ENCODE assay signal across 8 cellular contexts in genomic region chr1:168225476-168226190, GRCh38. TPM values are rescaled to one million over a fixed set of nuclear protein-coding genes. Genes with fewer than 3 reads are reported as not detected.
DNase-seq lines count a peak whose midpoint lies in the region; TF ChIP-seq lines count a peak whose summit lies in the region.

SFT2D2 (plus strand) TSS chr1:168226004; CDS start chr1:168226080, 76 bp downstream.

- H3K9me2 ChIP-seq in GM23248 (ENCODE audit: insufficient read depth), result no peaks in the 10 kb centered on the region

- peak within 1 kb of the TSS; percentile 99 for H2AFZ ChIP-seq in GM23248

- H3K4me3 ChIP-seq in GM23248, result peak within 1 kb of the TSS; percentile 85
- peak within 1 kb of the TSS; percentile 93 for H3K4me3 ChIP-seq in fibroblast of villous mesenchyme (ENCODE audit: low read depth, low read length)
- peak within 1 kb of the TSS; percentile 80 to 84 for H3K4me3 ChIP-seq in stomach smooth muscle (ENCODE audit: low read length in 2 of 2)

- in situ Hi-C loops in GM23248 (cut with MboI), result no loop called here

- H3K27ac Mint-ChIP-seq in neural crest cell (ENCODE audit: unreplicated experiment), result peak within 1 kb of the TSS; percentile 99

- peaks cover 2% of the 10 kb centered on the region for H3K36me3 Mint-ChIP-seq in neural crest cell (ENCODE audit: low read depth)

- H3K27me3 Mint-ChIP-seq in neural crest cell (ENCODE audit: low read depth), result peaks cover 3% of the 10 kb centered on the region

- peaks cover 4% of the 10 kb centered on the region for H3K9me3 Mint-ChIP-seq in neural crest cell

- peaks cover 37% of the 10 kb centered on the region for H3F3A ChIP-seq in GM23248 (ENCODE audit: insufficient read depth)

- H3K4me1 ChIP-seq in GM23248 (ENCODE audit: insufficient read depth), result peaks cover 42% of the 10 kb centered on the region
- peaks cover 12% of the 10 kb centered on the region for H3K4me1 ChIP-seq in stomach smooth muscle (ENCODE audit: control insufficient read depth, insufficient read depth, low read length)

- H3K9me3 ChIP-seq in GM23248 (ENCODE audit: low read depth) (no peaks in the 10 kb centered on the region), stomach smooth muscle (ENCODE audit: control insufficient read depth in 2 of 2, low read length in 2 of 2) (peaks cover 0 to 3% of the 10 kb centered on the region in 2 donors)

- peak within 1 kb of the TSS; percentile 93 for H3K4me3 Mint-ChIP-seq in neural crest cell

- 3% methylated on average over 55 to 58 of the region's 58 CpGs for WGBS in GM23248 (ENCODE audit: low coverage in 1 of 2, low lambda C conversion rate in 2 of 2, missing lambda C conversion rate in 2 of 2), 2 experiments

- peaks cover 58% of the 10 kb centered on the region for H3K79me2 ChIP-seq in GM23248 (ENCODE audit: insufficient read depth)

- H3K36me3 ChIP-seq in GM23248 (ENCODE audit: low read depth) (no peaks in the 10 kb centered on the region), stomach smooth muscle (ENCODE audit: control insufficient read depth in 2 of 2, insufficient read depth in 2 of 2, low read length in 2 of 2) (peaks cover 0 to 3% of the 10 kb centered on the region in 2 donors)

- H3K27ac ChIP-seq in GM23248, result peak within 1 kb of the TSS; percentile 76
- peak within 1 kb of the TSS; percentile 62 for H3K27ac ChIP-seq in stomach smooth muscle (ENCODE audit: low read length)

- H3K4me2 ChIP-seq in GM23248 (ENCODE audit: unreplicated experiment), result peak within 1 kb of the TSS; percentile 92

- H3K27me3 ChIP-seq in GM23248 (replicated peaks; ENCODE audit: insufficient read depth) (no peaks in the 10 kb centered on the region), stomach smooth muscle (ENCODE audit: control insufficient read depth in 1 of 2, insufficient read depth in 2 of 2, low read length in 2 of 2) (no peaks in the 10 kb centered on the region)

- TF ChIP-seq CTCF in fibroblast of villous mesenchyme (IDR thresholded peaks at IDR 0.05; ENCODE audit: insufficient read depth, low read depth, low read length), result no peak
- TF ChIP-seq CTCF in neural crest cell (conservative IDR thresholded peaks at IDR 0.05), result no peak

- H3K4me1 Mint-ChIP-seq in neural crest cell, result peaks cover 39% of the 10 kb centered on the region

- no peaks in the 10 kb centered on the region; the same call in none of the 2 replicates for H4K20me1 ChIP-seq in GM23248 (ENCODE audit: insufficient read depth)

- H3K9ac ChIP-seq in GM23248 (peak within 1 kb of the TSS; percentile 94), stomach smooth muscle (ENCODE audit: low read length in 2 of 2) (peak within 1 kb of the TSS; percentile 74 to 82)

- DNase-seq in Daoy (ENCODE audit: low read depth) (peak; percentile 90), GM23248 (peak; percentile 88), LHCN-M2 (ENCODE audit: low read depth) (peak; percentile 69), SHP77 treated with DMSO at 0.1 percent for 48 hours (lab: John Stamatoyannopoulos, UW) (peak; percentile 74), fibroblast of villous mesenchyme (ENCODE audit: low read depth) (peak; percentile 67), neural crest cell (ENCODE audit: low read depth, low spot score) (peak; percentile 64)
- DNase-seq in activated effector memory CD4-positive, alpha-beta T cell treated with anti-CD3 and anti-CD28 coated beads, Interleukin-2, amount 50 U/mL, for 16 hours, result peak; percentile 93

RNA-seq across cellular contexts. Expression of gene SFT2D2, which starts in this region (rescaled TPM):
- 13.7 and 14.2 TPM in 2 replicates for total RNA-seq in Daoy (2014; rRNA removed; shearing (Covaris generic))
- 38.4 and 38.7 TPM in 2 replicates for total RNA-seq in GM23248 (2014; rRNA removed; shearing (Covaris generic))
- 54.4 and 54.9 TPM in 2 replicates for polyA plus RNA-seq in GM23248 (2016; fragmentation: Nextera tagmentation; extraction: Ambion mirVana)
- 31.1 and 37.4 TPM in 2 replicates for total RNA-seq in LHCN-M2 (2014; rRNA removed)
- polyA plus RNA-seq in LHCN-M2 (2012), result 9.4 TPM
- 35.1 and 47.1 TPM in 2 replicates for total RNA-seq in fibroblast of villous mesenchyme
- total RNA-seq in neural crest cell, result 49.6 and 52.9 TPM in 2 replicates

Comparison
In these comparisons a context has a peak if more than half of its experiments do, and no peak if none do; other contexts are left out.
1. Peak in every context shown above with its lines: DNase-seq, H3K4me3 ChIP-seq and H3K27ac ChIP-seq.